ENCODE assay signal across 1 cellular context in the genomic region with DNA sequence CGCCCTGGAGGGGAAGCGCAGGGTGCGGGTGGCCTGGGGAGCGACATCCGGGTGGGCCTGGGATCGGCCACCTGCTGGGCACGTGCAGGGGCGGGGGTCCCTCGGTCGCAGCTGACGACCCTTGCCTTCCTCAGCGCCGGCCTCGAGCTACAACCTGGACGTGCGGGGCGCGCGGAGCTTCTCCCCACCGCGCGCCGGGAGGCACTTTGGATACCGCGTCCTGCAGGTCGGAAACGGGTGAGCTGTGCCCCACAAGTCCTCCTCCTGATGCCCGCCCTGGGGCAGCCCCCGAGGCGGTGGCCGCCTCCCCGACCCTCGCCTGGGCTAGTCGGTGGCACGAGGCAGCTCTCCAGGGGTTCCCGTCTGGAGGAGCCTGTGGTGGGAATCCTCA.
TF ChIP-seq lines count a peak whose summit lies in the region.

No MANE protein-coding gene starts in this region.

TF ChIP-seq in WTC11, 78 proteins besides CTCF, POLR2A, EP300 and RAD21 (continued from another document):
- TF ChIP-seq, protein P1, sequence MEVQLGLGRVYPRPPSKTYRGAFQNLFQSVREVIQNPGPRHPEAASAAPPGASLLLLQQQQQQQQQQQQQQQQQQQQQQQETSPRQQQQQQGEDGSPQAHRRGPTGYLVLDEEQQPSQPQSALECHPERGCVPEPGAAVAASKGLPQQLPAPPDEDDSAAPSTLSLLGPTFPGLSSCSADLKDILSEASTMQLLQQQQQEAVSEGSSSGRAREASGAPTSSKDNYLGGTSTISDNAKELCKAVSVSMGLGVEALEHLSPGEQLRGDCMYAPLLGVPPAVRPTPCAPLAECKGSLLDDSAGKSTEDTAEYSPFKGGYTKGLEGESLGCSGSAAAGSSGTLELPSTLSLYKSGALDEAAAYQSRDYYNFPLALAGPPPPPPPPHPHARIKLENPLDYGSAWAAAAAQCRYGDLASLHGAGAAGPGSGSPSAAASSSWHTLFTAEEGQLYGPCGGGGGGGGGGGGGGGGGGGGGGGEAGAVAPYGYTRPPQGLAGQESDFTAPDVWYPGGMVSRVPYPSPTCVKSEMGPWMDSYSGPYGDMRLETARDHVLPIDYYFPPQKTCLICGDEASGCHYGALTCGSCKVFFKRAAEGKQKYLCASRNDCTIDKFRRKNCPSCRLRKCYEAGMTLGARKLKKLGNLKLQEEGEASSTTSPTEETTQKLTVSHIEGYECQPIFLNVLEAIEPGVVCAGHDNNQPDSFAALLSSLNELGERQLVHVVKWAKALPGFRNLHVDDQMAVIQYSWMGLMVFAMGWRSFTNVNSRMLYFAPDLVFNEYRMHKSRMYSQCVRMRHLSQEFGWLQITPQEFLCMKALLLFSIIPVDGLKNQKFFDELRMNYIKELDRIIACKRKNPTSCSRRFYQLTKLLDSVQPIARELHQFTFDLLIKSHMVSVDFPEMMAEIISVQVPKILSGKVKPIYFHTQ (CRISPR knock-in tag; IDR thresholded peaks at IDR 0.05), result no peak
- no peak for TF ChIP-seq IRF2 (CRISPR knock-in tag; IDR thresholded peaks at IDR 0.05; ENCODE audit: borderline replicate concordance, low read depth)
- no peak for TF ChIP-seq NR2C2 (CRISPR knock-in tag; IDR thresholded peaks at IDR 0.05)
- TF ChIP-seq, protein P2, sequence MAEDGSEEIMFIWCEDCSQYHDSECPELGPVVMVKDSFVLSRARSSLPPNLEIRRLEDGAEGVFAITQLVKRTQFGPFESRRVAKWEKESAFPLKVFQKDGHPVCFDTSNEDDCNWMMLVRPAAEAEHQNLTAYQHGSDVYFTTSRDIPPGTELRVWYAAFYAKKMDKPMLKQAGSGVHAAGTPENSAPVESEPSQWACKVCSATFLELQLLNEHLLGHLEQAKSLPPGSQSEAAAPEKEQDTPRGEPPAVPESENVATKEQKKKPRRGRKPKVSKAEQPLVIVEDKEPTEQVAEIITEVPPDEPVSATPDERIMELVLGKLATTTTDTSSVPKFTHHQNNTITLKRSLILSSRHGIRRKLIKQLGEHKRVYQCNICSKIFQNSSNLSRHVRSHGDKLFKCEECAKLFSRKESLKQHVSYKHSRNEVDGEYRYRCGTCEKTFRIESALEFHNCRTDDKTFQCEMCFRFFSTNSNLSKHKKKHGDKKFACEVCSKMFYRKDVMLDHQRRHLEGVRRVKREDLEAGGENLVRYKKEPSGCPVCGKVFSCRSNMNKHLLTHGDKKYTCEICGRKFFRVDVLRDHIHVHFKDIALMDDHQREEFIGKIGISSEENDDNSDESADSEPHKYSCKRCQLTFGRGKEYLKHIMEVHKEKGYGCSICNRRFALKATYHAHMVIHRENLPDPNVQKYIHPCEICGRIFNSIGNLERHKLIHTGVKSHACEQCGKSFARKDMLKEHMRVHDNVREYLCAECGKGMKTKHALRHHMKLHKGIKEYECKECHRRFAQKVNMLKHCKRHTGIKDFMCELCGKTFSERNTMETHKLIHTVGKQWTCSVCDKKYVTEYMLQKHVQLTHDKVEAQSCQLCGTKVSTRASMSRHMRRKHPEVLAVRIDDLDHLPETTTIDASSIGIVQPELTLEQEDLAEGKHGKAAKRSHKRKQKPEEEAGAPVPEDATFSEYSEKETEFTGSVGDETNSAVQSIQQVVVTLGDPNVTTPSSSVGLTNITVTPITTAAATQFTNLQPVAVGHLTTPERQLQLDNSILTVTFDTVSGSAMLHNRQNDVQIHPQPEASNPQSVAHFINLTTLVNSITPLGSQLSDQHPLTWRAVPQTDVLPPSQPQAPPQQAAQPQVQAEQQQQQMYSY (CRISPR knock-in tag; IDR thresholded peaks at IDR 0.05), result no peak
- TF ChIP-seq NR1H2 (CRISPR knock-in tag; IDR thresholded peaks at IDR 0.05), result no peak
- no peak for TF ChIP-seq CBFB (CRISPR knock-in tag; IDR thresholded peaks at IDR 0.05; ENCODE audit: low read depth)
- TF ChIP-seq, protein P3, sequence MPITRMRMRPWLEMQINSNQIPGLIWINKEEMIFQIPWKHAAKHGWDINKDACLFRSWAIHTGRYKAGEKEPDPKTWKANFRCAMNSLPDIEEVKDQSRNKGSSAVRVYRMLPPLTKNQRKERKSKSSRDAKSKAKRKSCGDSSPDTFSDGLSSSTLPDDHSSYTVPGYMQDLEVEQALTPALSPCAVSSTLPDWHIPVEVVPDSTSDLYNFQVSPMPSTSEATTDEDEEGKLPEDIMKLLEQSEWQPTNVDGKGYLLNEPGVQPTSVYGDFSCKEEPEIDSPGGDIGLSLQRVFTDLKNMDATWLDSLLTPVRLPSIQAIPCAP (CRISPR knock-in tag; IDR thresholded peaks at IDR 0.05), result no peak
- no peak for TF ChIP-seq ZNF396 (CRISPR knock-in tag; IDR thresholded peaks at IDR 0.05; ENCODE audit: borderline replicate concordance)
- TF ChIP-seq, protein P4, sequence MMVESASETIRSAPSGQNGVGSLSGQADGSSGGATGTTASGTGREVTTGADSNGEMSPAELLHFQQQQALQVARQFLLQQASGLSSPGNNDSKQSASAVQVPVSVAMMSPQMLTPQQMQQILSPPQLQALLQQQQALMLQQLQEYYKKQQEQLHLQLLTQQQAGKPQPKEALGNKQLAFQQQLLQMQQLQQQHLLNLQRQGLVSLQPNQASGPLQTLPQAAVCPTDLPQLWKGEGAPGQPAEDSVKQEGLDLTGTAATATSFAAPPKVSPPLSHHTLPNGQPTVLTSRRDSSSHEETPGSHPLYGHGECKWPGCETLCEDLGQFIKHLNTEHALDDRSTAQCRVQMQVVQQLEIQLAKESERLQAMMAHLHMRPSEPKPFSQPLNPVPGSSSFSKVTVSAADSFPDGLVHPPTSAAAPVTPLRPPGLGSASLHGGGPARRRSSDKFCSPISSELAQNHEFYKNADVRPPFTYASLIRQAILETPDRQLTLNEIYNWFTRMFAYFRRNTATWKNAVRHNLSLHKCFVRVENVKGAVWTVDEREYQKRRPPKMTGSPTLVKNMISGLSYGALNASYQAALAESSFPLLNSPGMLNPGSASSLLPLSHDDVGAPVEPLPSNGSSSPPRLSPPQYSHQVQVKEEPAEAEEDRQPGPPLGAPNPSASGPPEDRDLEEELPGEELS (CRISPR knock-in tag; IDR thresholded peaks at IDR 0.05), result no peak
